ENCODE assay signal across 14 cellular contexts in the genomic region with DNA sequence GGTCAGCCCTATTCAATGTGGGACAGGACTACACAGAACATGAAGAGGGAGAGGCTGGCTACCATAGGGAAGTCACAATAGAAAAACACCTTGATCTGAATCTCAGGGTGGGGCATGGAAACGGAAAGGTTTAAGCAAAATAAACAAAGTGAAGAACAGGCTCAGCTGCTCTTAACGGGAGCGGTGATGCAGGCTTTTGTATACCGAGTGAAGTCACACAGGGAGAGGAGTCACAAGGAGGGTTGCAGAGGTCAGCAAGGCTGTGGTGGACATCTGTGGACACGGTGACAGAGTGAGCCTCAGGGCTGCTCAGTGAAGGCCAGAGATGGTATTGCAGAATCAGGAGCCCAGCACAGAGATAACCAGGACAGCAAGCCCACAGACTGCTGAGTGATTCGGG. TPM values are rescaled to one million over a fixed set of nuclear protein-coding genes. Genes with fewer than 3 reads are reported as not detected.
A peak's percentile ranks its signal among the peaks of the same experiment; 100 is the strongest.
DNase-seq lines count a peak whose midpoint lies in the region; ATAC-seq and TF ChIP-seq lines count a peak whose summit lies in the region.
"Had no signal": no experiment of that assay in that cellular context is flagged by ENCODE, and none has a peak within 500 bp of the region (broad histone marks: within the 10 kb centered on the region; RNA-seq: fewer than 3 reads in every experiment).

No MANE protein-coding gene starts in this region.

- no peaks in the 10 kb centered on the region for H3K36me3 Mint-ChIP-seq in CD8-positive, alpha-beta memory T cell
- H3K36me3 Mint-ChIP-seq in activated T-helper 17 cell treated with anti-CD3 and anti-CD28 coated beads, Interleukin-2, amount 50 U/mL, for 72 hours (ENCODE audit: low read depth), result no peaks in the 10 kb centered on the region
- no peaks in the 10 kb centered on the region for H3K36me3 Mint-ChIP-seq in nephron progenitor cell (ENCODE audit: low read depth)
- no peaks in the 10 kb centered on the region for H3K36me3 Mint-ChIP-seq in progenitor cell of endocrine pancreas (ENCODE audit: insufficient read depth)

- intact Hi-C loops in left lung (cut with DNase I), result no loop called here

- CTCF ChIA-PET in CD8-positive, alpha-beta memory T cell (lab: Charles Lee), result interaction anchor here (1.4 to 2.0 kb wide), 3 partner anchors 15 to 99 kb away, joined by 3 to 6 read pairs (median 4); no protein-coding TSS in a partner anchor

- no peak overlapping the region for H3K4me3 ChIP-seq in CD8-positive, alpha-beta memory T cell (ENCODE audit: low read length)
- no peak overlapping the region for H3K4me3 ChIP-seq in left lung

- no peaks in the 10 kb centered on the region for H3K9me3 Mint-ChIP-seq in CD8-positive, alpha-beta memory T cell
- no peaks in the 10 kb centered on the region for H3K9me3 Mint-ChIP-seq in activated T-helper 17 cell treated with anti-CD3 and anti-CD28 coated beads, Interleukin-2, amount 50 U/mL, for 72 hours
- peaks cover 31% of the 10 kb centered on the region for H3K9me3 Mint-ChIP-seq in nephron progenitor cell
- no peaks in the 10 kb centered on the region for H3K9me3 Mint-ChIP-seq in progenitor cell of endocrine pancreas (ENCODE audit: low read depth)

- H3K4me1 Mint-ChIP-seq in CD8-positive, alpha-beta memory T cell, result peaks cover 94 to 100% (median 100%) of the 10 kb centered on the region in 3 donors
- peaks cover 39% of the 10 kb centered on the region for H3K4me1 Mint-ChIP-seq in activated T-helper 17 cell treated with anti-CD3 and anti-CD28 coated beads, Interleukin-2, amount 50 U/mL, for 72 hours
- H3K4me1 Mint-ChIP-seq in nephron progenitor cell (peaks cover 41% of the 10 kb centered on the region), progenitor cell of endocrine pancreas (ENCODE audit: low read depth) (peaks cover 17% of the 10 kb centered on the region)

- DNase-seq in Ammon's horn (ENCODE audit: low spot score), result peak; percentile 34
- no peak for DNase-seq in CD8-positive, alpha-beta memory T cell
- no peak for DNase-seq in left lung
- no peak for DNase-seq in NCI-H446 treated with DMSO at 0.1 percent for 48 hours (lab: John Stamatoyannopoulos, UW)
- no peak for DNase-seq in NK-92 treated with Interleukin-12 subunit alpha and Interleukin-12 subunit beta, amount 100 ng/mL, for 24 hours (lab: John Stamatoyannopoulos, UW)
- no peak for DNase-seq in nephron progenitor cell
- DNase-seq in progenitor cell of endocrine pancreas (ENCODE audit: low spot score, unreplicated experiment), result no peak
- DNase-seq: erythroblast; mesendoderm; RPMI8226; stimulated activated CD4-positive, alpha-beta T cell treated with anti-CD3 and anti-CD28 coated beads, Interleukin-2, amount 100 ng/mL, for 24 hours had no signal

- no peaks in the 10 kb centered on the region for H3K36me3 ChIP-seq in CD8-positive, alpha-beta memory T cell (ENCODE audit: insufficient read depth, low read length)
- H3K36me3 ChIP-seq in left lung, result no peaks in the 10 kb centered on the region

- TF ChIP-seq CTCF in left lung (IDR thresholded peaks at IDR 0.05) (no peak), nephron progenitor cell (IDR thresholded peaks at IDR 0.05) (no peak), progenitor cell of endocrine pancreas (IDR thresholded peaks at IDR 0.05; ENCODE audit: unreplicated experiment) (no peak)

- peaks cover 98% of the 10 kb centered on the region for H3K4me1 ChIP-seq in CD8-positive, alpha-beta memory T cell (ENCODE audit: insufficient read depth, low read length)
- peaks cover 0 to 74% of the 10 kb centered on the region in 2 donors for H3K4me1 ChIP-seq in left lung
- H3K4me1 ChIP-seq: parathyroid adenoma had no signal

- H3K27ac ChIP-seq in CD8-positive, alpha-beta memory T cell (ENCODE audit: low read depth, low read length), result no peak overlapping the region
- H3K27ac ChIP-seq in left lung, result no peak overlapping the region
- H3K27ac ChIP-seq: parathyroid adenoma had no signal

- peak overlapping the region in 7 of 8 donors; percentile 11 to 81 (median 73) for H3K27ac Mint-ChIP-seq in CD8-positive, alpha-beta memory T cell
- H3K27ac Mint-ChIP-seq in activated T-helper 17 cell treated with anti-CD3 and anti-CD28 coated beads, Interleukin-2, amount 50 U/mL, for 72 hours, result no peak overlapping the region
- H3K27ac Mint-ChIP-seq in nephron progenitor cell (no peak overlapping the region), progenitor cell of endocrine pancreas (no peak overlapping the region)

- POLR2A ChIA-PET in CD8-positive, alpha-beta memory T cell (lab: Charles Lee), result interaction anchor here (1.1 to 1.5 kb wide), 2 partner anchors 10 to 26 kb away, joined by 3 to 4 read pairs; no protein-coding TSS in a partner anchor

- peak overlapping the region; percentile 0 to 63 (median 27) for H3K4me3 Mint-ChIP-seq in CD8-positive, alpha-beta memory T cell
- peak overlapping the region; percentile 3 for H3K4me3 Mint-ChIP-seq in activated T-helper 17 cell treated with anti-CD3 and anti-CD28 coated beads, Interleukin-2, amount 50 U/mL, for 72 hours
- H3K4me3 Mint-ChIP-seq in nephron progenitor cell (no peak overlapping the region), progenitor cell of endocrine pancreas (ENCODE audit: low read depth) (no peak overlapping the region)

- ATAC-seq in activated T-helper 17 cell treated with anti-CD3 and anti-CD28 coated beads, Interleukin-2, amount 50 U/mL, for 72 hours (replicated peaks), result no peak
- ATAC-seq in left lung, result peak; percentile 67

- H3K9me3 ChIP-seq in CD8-positive, alpha-beta memory T cell (ENCODE audit: low read length), result no peaks in the 10 kb centered on the region
- no peaks in the 10 kb centered on the region for H3K9me3 ChIP-seq in left lung
- H3K9me3 ChIP-seq: Caco-2 had no signal

- H3K27me3 Mint-ChIP-seq in CD8-positive, alpha-beta memory T cell, result no peaks in the 10 kb centered on the region
- H3K27me3 Mint-ChIP-seq in activated T-helper 17 cell treated with anti-CD3 and anti-CD28 coated beads, Interleukin-2, amount 50 U/mL, for 72 hours, result no peaks in the 10 kb centered on the region
- H3K27me3 Mint-ChIP-seq in nephron progenitor cell (ENCODE audit: low read depth, poor library complexity) (peaks cover 4% of the 10 kb centered on the region), progenitor cell of endocrine pancreas (peaks cover 9% of the 10 kb centered on the region)

- H3K27me3 ChIP-seq in CD8-positive, alpha-beta memory T cell (ENCODE audit: insufficient read depth, low read length, poor library complexity, severe bottlenecking), result no peaks in the 10 kb centered on the region
- H3K27me3 ChIP-seq in left lung, result no peaks in the 10 kb centered on the region

RNA-seq across cellular contexts. Expression of gene SEMA4D, which starts 30.6 kb away (rescaled TPM):
- 100 to 1,000 TPM; 238 to 243 TPM for total RNA-seq in CD8-positive, alpha-beta memory T cell
- polyA plus RNA-seq in CD8-positive, alpha-beta memory T cell, result 227 TPM
- 100 to 1,000 TPM; 167 to 263 TPM for total RNA-seq in activated T-helper 17 cell treated with anti-CD3 and anti-CD28 coated beads, Interleukin-2, amount 50 U/mL, for 72 hours
- total RNA-seq in left lung, result 10 to 100 TPM; 30.2 to 71.9 TPM
- total RNA-seq in progenitor cell of endocrine pancreas, result 63.1 and 65.3 TPM in 2 replicates

Comparison
In these comparisons a context has a peak if more than half of its experiments do, and no peak if none do; other contexts are left out.
1. H3K27ac Mint-ChIP-seq: peak in CD8-positive, alpha-beta memory T cell (7 of 8); none in activated T-helper 17 cell treated with anti-CD3 and anti-CD28 coated beads, Interleukin-2, amount 50 U/mL, for 72 hours (single experiment), nephron progenitor cell (single experiment) and progenitor cell of endocrine pancreas (single experiment).
2. H3K4me3 Mint-ChIP-seq: peak in CD8-positive, alpha-beta memory T cell (7 of 7) and activated T-helper 17 cell treated with anti-CD3 and anti-CD28 coated beads, Interleukin-2, amount 50 U/mL, for 72 hours (single experiment); none in nephron progenitor cell (single experiment) and progenitor cell of endocrine pancreas (single experiment).